In genomic region chr18:58195278-58195721, GRCh38 we compare ENCODE assay signal across 8 cellular contexts.
DNase-seq lines count a peak whose midpoint lies in the region; ATAC-seq and TF ChIP-seq lines count a peak whose summit lies in the region.

No MANE protein-coding gene starts in this region.

- H3K27me3 Mint-ChIP-seq in endodermal cell (ENCODE audit: insufficient read depth) (no peaks in the 10 kb centered on the region), immature natural killer cell (ENCODE audit: low read depth in 3 of 3) (peaks cover 2 to 6% (median 5%) of the 10 kb centered on the region in 3 donors)

- no peaks in the 10 kb centered on the region for H3K9me3 Mint-ChIP-seq in endodermal cell
- H3K9me3 Mint-ChIP-seq in immature natural killer cell: no peaks in the 10 kb centered on the region

- H3K27ac ChIP-seq in HUES48 (ENCODE audit: low read depth, low read length) (peak overlapping the region; percentile 72), endodermal cell (ENCODE audit: low read depth, low read length) (no peak overlapping the region)

- H3K27me3 ChIP-seq in HUES48 (ENCODE audit: control insufficient read depth, insufficient read depth, low read length) (no peaks in the 10 kb centered on the region), endodermal cell (ENCODE audit: control insufficient read depth, insufficient read depth, low read length, poor library complexity, severe bottlenecking) (no peaks in the 10 kb centered on the region)

- H3K4me1 ChIP-seq in HUES48 (ENCODE audit: control insufficient read depth, insufficient read depth, low read length) (peaks cover 39% of the 10 kb centered on the region), endodermal cell (ENCODE audit: control insufficient read depth, insufficient read depth, low read length) (peaks cover 26% of the 10 kb centered on the region)

- H3K9me3 ChIP-seq in HUES48 (ENCODE audit: control insufficient read depth, insufficient read depth, low read length) (no peaks in the 10 kb centered on the region), endodermal cell (ENCODE audit: control insufficient read depth, low read length) (no peaks in the 10 kb centered on the region)

- H3K36me3 ChIP-seq in HUES48 (ENCODE audit: control insufficient read depth, insufficient read depth, low read length) (no peaks in the 10 kb centered on the region), endodermal cell (ENCODE audit: control insufficient read depth, insufficient read depth, low read length) (no peaks in the 10 kb centered on the region)

- 14 to 20% methylated on average over 7 to 23 of the region's 23 CpGs for WGBS in endodermal cell (ENCODE audit: insufficient coverage in 1 of 2, insufficient read length in 1 of 2), 2 experiments

- TF ChIP-seq CTCF in endodermal cell (conservative IDR thresholded peaks at IDR 0.05): no peak

- H3K4me3 ChIP-seq in HUES48 (ENCODE audit: low read depth, low read length) (peak overlapping the region; percentile 71), endodermal cell (ENCODE audit: low read length) (peak overlapping the region; percentile 67)

- H3K9ac ChIP-seq in HUES48 (ENCODE audit: low read depth, low read length) (peak overlapping the region; percentile 74), endodermal cell (ENCODE audit: extremely low read depth, low read length, poor library complexity, severe bottlenecking) (no peak overlapping the region)

- H3K36me3 Mint-ChIP-seq in endodermal cell (ENCODE audit: low read depth) (no peaks in the 10 kb centered on the region), immature natural killer cell (no peaks in the 10 kb centered on the region)

- no peak for ATAC-seq in GM21447 (IDR thresholded peaks at IDR 0.05; ENCODE audit: unreplicated experiment)

- H3K27ac Mint-ChIP-seq in endodermal cell: peak overlapping the region; percentile 54
- peak overlapping the region in 1 of 6 donors; percentile 69 for H3K27ac Mint-ChIP-seq in immature natural killer cell

- H3K4me3 Mint-ChIP-seq in endodermal cell (peak overlapping the region; percentile 55), immature natural killer cell (peak overlapping the region in 1 of 5 donors; percentile 43)

- DNase-seq in ELR (ENCODE audit: low read depth) (peak; percentile 32), endodermal cell (peak; percentile 81), nucleus accumbens (lab: John Stamatoyannopoulos, UW) (peak in 33 of 56 donors; percentile 15 to 79 (median 46)), NCI-H226 (no peak), immature natural killer cell (no peak)
- peak; percentile 20 for DNase-seq in activated CD4-positive, alpha-beta T cell treated with anti-CD3 and anti-CD28 coated beads for 48 hours

- peaks cover 35% of the 10 kb centered on the region for H3K4me1 Mint-ChIP-seq in endodermal cell
- peaks cover 1 to 15% of the 10 kb centered on the region in 2 donors for H3K4me1 Mint-ChIP-seq in immature natural killer cell

Comparison
In these comparisons a context has a peak if more than half of its experiments do, and no peak if none do; other contexts are left out.
1. DNase-seq: peak in ELR (single experiment), activated CD4-positive, alpha-beta T cell treated with anti-CD3 and anti-CD28 coated beads for 48 hours (single experiment), endodermal cell (single experiment) and nucleus accumbens (33 of 56); none in NCI-H226 (single experiment) and immature natural killer cell (0 of 3).